ENCODE assay signal across 21 cellular contexts in the genomic region with DNA sequence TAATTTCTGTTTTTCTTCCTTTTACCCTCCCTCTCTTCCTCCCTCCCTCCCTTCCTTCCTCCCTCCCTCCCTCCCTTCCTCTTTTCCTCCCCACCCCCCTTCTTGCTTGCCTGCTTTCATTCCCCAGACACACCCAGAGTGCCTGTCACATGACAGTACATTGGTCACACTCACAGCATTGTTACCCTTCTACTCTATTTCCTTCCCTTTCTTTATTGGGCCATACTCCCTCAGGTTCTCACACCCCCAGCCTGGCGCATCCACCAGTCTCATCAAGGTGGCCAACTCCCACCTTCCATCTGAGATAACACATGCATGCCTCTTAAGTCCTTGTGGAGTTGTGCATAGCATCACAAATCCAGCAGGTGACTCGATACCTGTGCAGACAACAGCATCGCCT. TPM values are rescaled to one million over a fixed set of nuclear protein-coding genes. Genes with fewer than 3 reads are reported as not detected.
DNase-seq lines count a peak whose midpoint lies in the region; ATAC-seq and TF ChIP-seq lines count a peak whose summit lies in the region.
"Had no signal": no experiment of that assay in that cellular context is flagged by ENCODE, and none has a peak within 500 bp of the region (broad histone marks: within the 10 kb centered on the region; RNA-seq: fewer than 3 reads in every experiment).

No MANE protein-coding gene starts in this region.

- POLR2A ChIA-PET in T-cell (lab: Charles Lee) = no interaction called here

- peaks cover 16% of the 10 kb centered on the region for H3K4me1 ChIP-seq in hepatocyte (ENCODE audit: insufficient read depth)
- H3K4me1 ChIP-seq: pancreas had no signal

- H3K27ac Mint-ChIP-seq in activated naive CD4-positive, alpha-beta T cell treated with anti-CD3 and anti-CD28 coated beads, Interleukin-2, amount 10 ng/mL, durations not matched to agents 7 days and 5 days = peak overlapping the region; percentile 82
- H3K27ac Mint-ChIP-seq in T-cell = peak overlapping the region; percentile 36 to 85
- H3K27ac Mint-ChIP-seq: brain, mesothelial cell of epicardium had no signal

- H3K4me1 Mint-ChIP-seq in activated naive CD4-positive, alpha-beta T cell treated with anti-CD3 and anti-CD28 coated beads, Interleukin-2, amount 10 ng/mL, durations not matched to agents 7 days and 5 days = peaks cover 55% of the 10 kb centered on the region
- peaks cover 25 to 60% (median 57%) of the 10 kb centered on the region in 3 donors for H3K4me1 Mint-ChIP-seq in T-cell

- CTCF ChIA-PET in activated naive CD4-positive, alpha-beta T cell treated with anti-CD3 and anti-CD28 coated beads, Interleukin-2, amount 10 ng/mL, durations not matched to agents 7 days and 5 days (lab: Charles Lee) = no interaction called here
- CTCF ChIA-PET in T-cell (lab: Charles Lee) = no interaction called here

- H4K20me1 ChIP-seq in hepatocyte (ENCODE audit: insufficient read depth, poor library complexity, severe bottlenecking) = no peaks in the 10 kb centered on the region

- peaks cover 37% of the 10 kb centered on the region for H3K36me3 Mint-ChIP-seq in activated naive CD4-positive, alpha-beta T cell treated with anti-CD3 and anti-CD28 coated beads, Interleukin-2, amount 10 ng/mL, durations not matched to agents 7 days and 5 days
- peaks cover 8% of the 10 kb centered on the region for H3K36me3 Mint-ChIP-seq in T-cell
- H3K36me3 Mint-ChIP-seq: brain, mesothelial cell of epicardium had no signal

- no peak overlapping the region for H3K4me2 ChIP-seq in hepatocyte

- H3K79me2 ChIP-seq in hepatocyte = no peaks in the 10 kb centered on the region

- H3K4me3 Mint-ChIP-seq in activated naive CD4-positive, alpha-beta T cell treated with anti-CD3 and anti-CD28 coated beads, Interleukin-2, amount 10 ng/mL, durations not matched to agents 7 days and 5 days = no peak overlapping the region
- peak overlapping the region in 1 of 3 donors; percentile 60 for H3K4me3 Mint-ChIP-seq in T-cell
- H3K4me3 Mint-ChIP-seq: brain, mesothelial cell of epicardium had no signal

- DNase-seq in activated naive CD4-positive, alpha-beta T cell treated with anti-CD3 and anti-CD28 coated beads, Interleukin-2, amount 10 ng/mL, durations not matched to agents 7 days and 5 days = no peak
- DNase-seq in activated naive CD4-positive, alpha-beta T cell treated with anti-CD3 and anti-CD28 coated beads, Interleukin-2, amount 50 U/mL, for 16 hours = no peak
- DNase-seq in T-cell (no peak), hepatocyte (ENCODE audit: low spot score) (peak; percentile 44), inferior parietal cortex (ENCODE audit: extremely low spot score) (no peak), mesenteric fat pad (ENCODE audit: low spot score) (no peak)
- DNase-seq: activated CD4-positive, alpha-beta T cell treated with anti-CD3 and anti-CD28 coated beads for 48 hours; activated effector memory CD4-positive, alpha-beta T cell treated with Interleukin-2 at 50 U/mL for 16 hours; DMS79 treated with DMSO at 0.1 percent for 48 hours; effector CD8-positive, alpha-beta T cell; foreskin fibroblast had no signal

- no peaks in the 10 kb centered on the region for H3K9me3 ChIP-seq in hepatocyte (ENCODE audit: low read depth)
- H3K9me3 ChIP-seq: pancreas had no signal

- no peaks in the 10 kb centered on the region for H3K27me3 Mint-ChIP-seq in activated naive CD4-positive, alpha-beta T cell treated with anti-CD3 and anti-CD28 coated beads, Interleukin-2, amount 10 ng/mL, durations not matched to agents 7 days and 5 days
- H3K27me3 Mint-ChIP-seq in T-cell = no peaks in the 10 kb centered on the region

- 95% methylated on average over 3 of the region's 3 CpGs for WGBS in hepatocyte (ENCODE audit: low lambda C conversion rate, missing lambda C conversion rate)

- H2AFZ ChIP-seq in hepatocyte = no peak overlapping the region

- no peaks in the 10 kb centered on the region for H3K27me3 ChIP-seq in hepatocyte
- H3K27me3 ChIP-seq: pancreas, spleen had no signal

- no peak overlapping the region for H3K4me3 ChIP-seq in hepatocyte
- H3K4me3 ChIP-seq: pancreas, SK-N-MC, spleen had no signal

- H3K27ac ChIP-seq in hepatocyte = peak overlapping the region; percentile 79
- H3K27ac ChIP-seq: HL-60, pancreas, SK-N-MC had no signal

- no peak for TF ChIP-seq CTCF in hepatocyte (IDR thresholded peaks at IDR 0.05; ENCODE audit: poor library complexity)

- peaks cover 20% of the 10 kb centered on the region for H3K9me3 Mint-ChIP-seq in activated naive CD4-positive, alpha-beta T cell treated with anti-CD3 and anti-CD28 coated beads, Interleukin-2, amount 10 ng/mL, durations not matched to agents 7 days and 5 days
- peaks cover 4 to 13% (median 8%) of the 10 kb centered on the region in 3 donors for H3K9me3 Mint-ChIP-seq in T-cell

- H3K9me2 ChIP-seq in hepatocyte (replicated peaks; ENCODE audit: insufficient read depth) = no peaks in the 10 kb centered on the region

- H3K36me3 ChIP-seq in hepatocyte (replicated peaks; ENCODE audit: insufficient read depth, low read depth) = no peaks in the 10 kb centered on the region
- H3K36me3 ChIP-seq: pancreas, spleen had no signal

- ATAC-seq in T-cell (replicated peaks in 1 of 4) = no peak
- ATAC-seq in activated CD4-positive, CD25-positive, alpha-beta regulatory T cell treated with anti-CD3 and anti-CD28 coated beads, Interleukin-2, amount 50 U/mL, for 24 hours = no peak
- no peak for ATAC-seq in GM18858 (IDR thresholded peaks at IDR 0.05; ENCODE audit: unreplicated experiment)
- ATAC-seq: HCT116, pancreas had no signal

RNA-seq across cellular contexts. Expression of gene TMPRSS3, which starts 10.9 kb away (rescaled TPM):
- total RNA-seq in T-cell (1 to 10 TPM; 1.2 to 2.4 (median 1.7) TPM), hepatocyte (1.4 and 1.7 TPM in 2 replicates), mesenteric fat pad (not detected)
- polyA plus RNA-seq in hepatocyte = 1.4 and 1.5 TPM in 2 replicates
- total RNA-seq: mesothelial cell of epicardium, temporal lobe had no signal

RNA-seq across cellular contexts. Expression of gene TFF1, which starts 18.7 kb away (rescaled TPM):
- total RNA-seq in T-cell = 1 to 10 TPM in 2 of 5 donors, not detected in 3; 1.2 to 1.3 TPM
- total RNA-seq in hepatocyte = 57.4 and 84.2 TPM in 2 replicates
- polyA plus RNA-seq in hepatocyte = 140 and 221 TPM in 2 replicates
- not detected for total RNA-seq in mesenteric fat pad
- total RNA-seq: mesothelial cell of epicardium, spleen, temporal lobe had no signal
- polyA plus RNA-seq: spleen had no signal

RNA-seq across cellular contexts. Expression of gene UBASH3A, which starts 18.7 kb away (rescaled TPM):
- total RNA-seq in T-cell (10 to 100 TPM; 59.1 to 98.8 (median 80.5) TPM), hepatocyte (not detected in 2 replicates), mesenteric fat pad (0.32 TPM)
- polyA plus RNA-seq in hepatocyte = not detected in 2 replicates
- total RNA-seq: mesothelial cell of epicardium, temporal lobe had no signal

RNA-seq across cellular contexts. Expression of gene TFF2, which starts 34.2 kb away (rescaled TPM):
- under 1 TPM in 1 of 5 donors, not detected in 4; 0.38 TPM for total RNA-seq in T-cell
- total RNA-seq in hepatocyte = 15.5 and 23.9 TPM in 2 replicates
- 28.1 and 58.7 TPM in 2 replicates for polyA plus RNA-seq in hepatocyte
- total RNA-seq in mesenteric fat pad = not detected
- total RNA-seq: mesothelial cell of epicardium, spleen, temporal lobe had no signal

Comparison
In these comparisons a context has a peak if more than half of its experiments do, and no peak if none do; other contexts are left out.
1. RNA of gene TFF1, which starts 18.7 kb away (total RNA-seq): 57.4 to 84.2 TPM in hepatocyte; 1.2 to 1.3 TPM in T-cell and not detected in mesenteric fat pad (single experiment); every median in the first group is over 10 times any median in the second.
2. RNA of gene UBASH3A, which starts 18.7 kb away (total RNA-seq): 59.1 to 98.8 TPM in T-cell; 0.32 TPM in mesenteric fat pad (single experiment) and not detected in hepatocyte; every median in the first group is over 10 times any median in the second.